2 cellular contexts compared by ENCODE assay signal in the genomic region with DNA sequence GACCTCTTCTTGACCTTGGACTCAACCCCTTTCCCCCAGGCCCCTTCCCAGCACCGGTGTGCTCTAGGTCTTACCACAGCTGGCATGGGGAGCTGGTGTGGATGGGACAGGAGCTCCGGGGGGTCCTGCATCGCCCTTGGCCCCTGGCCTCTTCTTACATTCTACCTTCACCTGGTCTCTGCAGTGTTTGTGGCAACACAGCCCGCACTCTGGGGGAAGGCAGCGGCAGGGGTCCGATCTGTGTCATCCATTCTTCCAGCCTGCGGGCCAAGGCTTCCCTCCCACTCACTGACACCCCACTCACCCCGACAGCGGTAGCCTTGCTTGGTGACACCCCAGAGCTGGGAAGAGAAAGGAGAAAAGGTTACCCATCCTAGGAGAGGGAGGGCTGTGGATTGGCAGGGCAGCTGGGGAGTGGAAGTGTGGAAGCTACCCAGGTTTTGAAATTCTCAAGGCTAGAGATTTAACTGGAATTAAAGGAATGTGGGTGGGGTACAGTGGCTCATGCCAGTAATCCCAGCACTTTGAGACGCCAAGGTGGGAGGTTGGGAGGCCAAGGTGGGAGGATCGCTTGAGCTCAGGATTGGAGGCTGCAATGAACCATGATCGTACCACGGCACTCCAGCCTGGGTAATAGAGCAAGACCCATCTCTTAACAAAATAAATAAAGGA.
TF ChIP-seq lines count a peak whose summit lies in the region.

No MANE protein-coding gene starts in this region.

TF ChIP-seq in A549, 52 proteins besides CTCF, POLR2A, EP300 and RAD21:
- TF ChIP-seq HOXB5 (CRISPR knock-in tag; IDR thresholded peaks at IDR 0.05) (no peak), NFE2L2 (conservative IDR thresholded peaks at IDR 0.05; ENCODE audit: low read length) (no peak), HEYL (CRISPR knock-in tag; IDR thresholded peaks at IDR 0.05) (no peak), RFX5 (IDR thresholded peaks at IDR 0.05) (no peak), HDAC2 (IDR thresholded peaks at IDR 0.05) (no peak), PHF8 (IDR thresholded peaks at IDR 0.05; ENCODE audit: borderline replicate concordance, low read depth) (no peak), BHLHE40 (IDR thresholded peaks at IDR 0.05; ENCODE audit: low read depth, low read length) (no peak), RCOR1 (IDR thresholded peaks at IDR 0.05; ENCODE audit: low read depth, low read length) (no peak), ZC3H11A (IDR thresholded peaks at IDR 0.05) (no peak), CBX2 (IDR thresholded peaks at IDR 0.05; ENCODE audit: borderline replicate concordance, low read depth) (no peak)
- TF ChIP-seq, protein P1, sequence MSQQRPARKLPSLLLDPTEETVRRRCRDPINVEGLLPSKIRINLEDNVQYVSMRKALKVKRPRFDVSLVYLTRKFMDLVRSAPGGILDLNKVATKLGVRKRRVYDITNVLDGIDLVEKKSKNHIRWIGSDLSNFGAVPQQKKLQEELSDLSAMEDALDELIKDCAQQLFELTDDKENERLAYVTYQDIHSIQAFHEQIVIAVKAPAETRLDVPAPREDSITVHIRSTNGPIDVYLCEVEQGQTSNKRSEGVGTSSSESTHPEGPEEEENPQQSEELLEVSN (IDR thresholded peaks at IDR 0.05; ENCODE audit: borderline replicate concordance, low read depth) = no peak
- TF ChIP-seq, protein P2, sequence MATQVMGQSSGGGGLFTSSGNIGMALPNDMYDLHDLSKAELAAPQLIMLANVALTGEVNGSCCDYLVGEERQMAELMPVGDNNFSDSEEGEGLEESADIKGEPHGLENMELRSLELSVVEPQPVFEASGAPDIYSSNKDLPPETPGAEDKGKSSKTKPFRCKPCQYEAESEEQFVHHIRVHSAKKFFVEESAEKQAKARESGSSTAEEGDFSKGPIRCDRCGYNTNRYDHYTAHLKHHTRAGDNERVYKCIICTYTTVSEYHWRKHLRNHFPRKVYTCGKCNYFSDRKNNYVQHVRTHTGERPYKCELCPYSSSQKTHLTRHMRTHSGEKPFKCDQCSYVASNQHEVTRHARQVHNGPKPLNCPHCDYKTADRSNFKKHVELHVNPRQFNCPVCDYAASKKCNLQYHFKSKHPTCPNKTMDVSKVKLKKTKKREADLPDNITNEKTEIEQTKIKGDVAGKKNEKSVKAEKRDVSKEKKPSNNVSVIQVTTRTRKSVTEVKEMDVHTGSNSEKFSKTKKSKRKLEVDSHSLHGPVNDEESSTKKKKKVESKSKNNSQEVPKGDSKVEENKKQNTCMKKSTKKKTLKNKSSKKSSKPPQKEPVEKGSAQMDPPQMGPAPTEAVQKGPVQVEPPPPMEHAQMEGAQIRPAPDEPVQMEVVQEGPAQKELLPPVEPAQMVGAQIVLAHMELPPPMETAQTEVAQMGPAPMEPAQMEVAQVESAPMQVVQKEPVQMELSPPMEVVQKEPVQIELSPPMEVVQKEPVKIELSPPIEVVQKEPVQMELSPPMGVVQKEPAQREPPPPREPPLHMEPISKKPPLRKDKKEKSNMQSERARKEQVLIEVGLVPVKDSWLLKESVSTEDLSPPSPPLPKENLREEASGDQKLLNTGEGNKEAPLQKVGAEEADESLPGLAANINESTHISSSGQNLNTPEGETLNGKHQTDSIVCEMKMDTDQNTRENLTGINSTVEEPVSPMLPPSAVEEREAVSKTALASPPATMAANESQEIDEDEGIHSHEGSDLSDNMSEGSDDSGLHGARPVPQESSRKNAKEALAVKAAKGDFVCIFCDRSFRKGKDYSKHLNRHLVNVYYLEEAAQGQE (IDR thresholded peaks at IDR 0.05) = no peak

TF ChIP-seq in K562, 482 proteins besides CTCF, POLR2A, EP300 and RAD21:
- TF ChIP-seq, protein P3, sequence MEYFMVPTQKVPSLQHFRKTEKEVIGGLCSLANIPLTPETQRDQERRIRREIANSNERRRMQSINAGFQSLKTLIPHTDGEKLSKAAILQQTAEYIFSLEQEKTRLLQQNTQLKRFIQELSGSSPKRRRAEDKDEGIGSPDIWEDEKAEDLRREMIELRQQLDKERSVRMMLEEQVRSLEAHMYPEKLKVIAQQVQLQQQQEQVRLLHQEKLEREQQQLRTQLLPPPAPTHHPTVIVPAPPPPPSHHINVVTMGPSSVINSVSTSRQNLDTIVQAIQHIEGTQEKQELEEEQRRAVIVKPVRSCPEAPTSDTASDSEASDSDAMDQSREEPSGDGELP (CRISPR knock-in tag; IDR thresholded peaks at IDR 0.05; ENCODE audit: borderline replicate concordance) = 0 out of 2 replicates have a peak, but pooled peaks have one; percentile 17
- TF ChIP-seq POLR2G (IDR thresholded peaks at IDR 0.05; ENCODE audit: low read depth, low read length) = peak; percentile 66; the same call in 1 of the 2 replicates
- TF ChIP-seq, protein P4, sequence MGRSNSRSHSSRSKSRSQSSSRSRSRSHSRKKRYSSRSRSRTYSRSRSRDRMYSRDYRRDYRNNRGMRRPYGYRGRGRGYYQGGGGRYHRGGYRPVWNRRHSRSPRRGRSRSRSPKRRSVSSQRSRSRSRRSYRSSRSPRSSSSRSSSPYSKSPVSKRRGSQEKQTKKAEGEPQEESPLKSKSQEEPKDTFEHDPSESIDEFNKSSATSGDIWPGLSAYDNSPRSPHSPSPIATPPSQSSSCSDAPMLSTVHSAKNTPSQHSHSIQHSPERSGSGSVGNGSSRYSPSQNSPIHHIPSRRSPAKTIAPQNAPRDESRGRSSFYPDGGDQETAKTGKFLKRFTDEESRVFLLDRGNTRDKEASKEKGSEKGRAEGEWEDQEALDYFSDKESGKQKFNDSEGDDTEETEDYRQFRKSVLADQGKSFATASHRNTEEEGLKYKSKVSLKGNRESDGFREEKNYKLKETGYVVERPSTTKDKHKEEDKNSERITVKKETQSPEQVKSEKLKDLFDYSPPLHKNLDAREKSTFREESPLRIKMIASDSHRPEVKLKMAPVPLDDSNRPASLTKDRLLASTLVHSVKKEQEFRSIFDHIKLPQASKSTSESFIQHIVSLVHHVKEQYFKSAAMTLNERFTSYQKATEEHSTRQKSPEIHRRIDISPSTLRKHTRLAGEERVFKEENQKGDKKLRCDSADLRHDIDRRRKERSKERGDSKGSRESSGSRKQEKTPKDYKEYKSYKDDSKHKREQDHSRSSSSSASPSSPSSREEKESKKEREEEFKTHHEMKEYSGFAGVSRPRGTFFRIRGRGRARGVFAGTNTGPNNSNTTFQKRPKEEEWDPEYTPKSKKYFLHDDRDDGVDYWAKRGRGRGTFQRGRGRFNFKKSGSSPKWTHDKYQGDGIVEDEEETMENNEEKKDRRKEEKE (IDR thresholded peaks at IDR 0.05; ENCODE audit: borderline replicate concordance in 1 of 2, control insufficient read depth in 1 of 2, low read depth in 2 of 2, low read length in 1 of 2) = no peak
